Comparison of ENCODE assay signal across 9 cellular contexts in genomic region chr6:30483677-30484279, GRCh38. TPM values are rescaled to one million over a fixed set of nuclear protein-coding genes. Genes with fewer than 3 reads are reported as not detected.
DNase-seq lines count a peak whose midpoint lies in the region; ATAC-seq, FAIRE-seq and TF ChIP-seq lines count a peak whose summit lies in the region.
"Had no signal": no experiment of that assay in that cellular context is flagged by ENCODE, and none has a peak within 500 bp of the region (broad histone marks: within the 10 kb centered on the region; RNA-seq: fewer than 3 reads in every experiment).

No MANE protein-coding gene starts in this region.

- WGBS in A549 (ENCODE audit: missing lambda C conversion rate) = 23% methylated on average over 7 of the region's 7 CpGs
- WGBS in HepG2 (ENCODE audit: low lambda C conversion rate) = 15% methylated on average over 7 of the region's 7 CpGs

- TF ChIP-seq EP300 in A549 (IDR thresholded peaks at IDR 0.05) (no peak), HepG2 (IDR thresholded peaks at IDR 0.05; ENCODE audit: low read depth in 2 of 2, low read length in 2 of 2) (no peak), HepG2 (CRISPR knock-in tag; IDR thresholded peaks at IDR 0.05; ENCODE audit: borderline replicate concordance) (no peak)

- ATAC-seq in A549 = no peak
- ATAC-seq in HepG2 = no peak
- ATAC-seq in GM19395 (IDR thresholded peaks at IDR 0.05; ENCODE audit: unreplicated experiment) = no peak
- no peak for ATAC-seq in GM21717 (IDR thresholded peaks at IDR 0.05; ENCODE audit: unreplicated experiment)
- ATAC-seq in stimulated activated naive CD8-positive, alpha-beta T cell treated with anti-CD3 and anti-CD28 coated beads, Interleukin-15, Interleukin-2, amounts not matched to agents 100 U/mL and 50 U/mL, for 24 hours = no peak

- no peaks in the 10 kb centered on the region for H3K36me3 ChIP-seq in brain microvascular endothelial cell (replicated peaks)
- no peaks in the 10 kb centered on the region for H3K36me3 ChIP-seq in HepG2 (replicated peaks in 1 of 2; ENCODE audit: control insufficient read depth in 1 of 2, insufficient read depth in 2 of 2, low read length in 2 of 2)

- no TSS peak for BruUV-seq in HepG2 (replicated peaks; lab: Mats Ljungman, UMichigan)

- CTCF ChIA-PET in A549 (lab: Yijun Ruan, JAX) (interaction anchor here (0.7 to 10.2 kb wide), 20 partner anchors 9 to 604 kb away, joined by 3 to 320 read pairs (median 5); no protein-coding TSS in a partner anchor), HepG2 (lab: Yijun Ruan, JAX; ENCODE audit: low intra/inter-chr PET ratio, low total read pairs) (interaction anchor here (1.1 to 6.0 kb wide), 5 partner anchors 47 to 604 kb away, joined by 3 to 110 read pairs (median 19); no protein-coding TSS in a partner anchor)

- intact Hi-C loops in HepG2 (cut with micrococcal nuclease; ENCODE audit: unreplicated experiment) = loop anchor here (1.0 to 5.0 kb wide), 4 partner anchors 49 to 239 kb away; partner anchors contain the start of gene TUBB

- H3K27me3 ChIP-seq in brain microvascular endothelial cell (replicated peaks) = peaks cover 30% of the 10 kb centered on the region
- H3K27me3 ChIP-seq in HepG2 (ENCODE audit: control insufficient read depth in 1 of 2, insufficient read depth in 2 of 2, low read length in 2 of 2) = peaks cover 0 to 29% of the 10 kb centered on the region in 2 experiments; a peak in 3 of 5 replicates

- no peaks in the 10 kb centered on the region for H3K9me3 ChIP-seq in A549
- no peaks in the 10 kb centered on the region for H3K9me3 ChIP-seq in HepG2 (ENCODE audit: low read length)

- POLR2A ChIA-PET in A549 (lab: Yijun Ruan, JAX) (no interaction called here), HepG2 (lab: Yijun Ruan, JAX) (interaction anchor here (1.1 to 1.8 kb wide), 2 partner anchors 38 to 61 kb away, joined by 3 to 4 read pairs; no protein-coding TSS in a partner anchor)

- TF ChIP-seq RAD21 in A549 (conservative IDR thresholded peaks at IDR 0.05 in 1 of 2, IDR thresholded peaks at IDR 0.05 in 1 of 2) (peak; percentile 68), HepG2 (CRISPR knock-in tag; IDR thresholded peaks at IDR 0.05) (peak; percentile 58; the same call in 1 of the 2 replicates)

- H4K20me1 ChIP-seq in HepG2 (ENCODE audit: insufficient read depth, low read length) = no peaks in the 10 kb centered on the region

- H2AFZ ChIP-seq in HepG2 (ENCODE audit: low read length) = no peak overlapping the region

- DNase-seq in A549 (ENCODE audit: low read depth in 1 of 2, low spot score in 1 of 2) (peak in 1 of 2 experiments; percentile 61), GM03348 (ENCODE audit: low spot score) (peak; percentile 59), NCI-H526 (lab: John Stamatoyannopoulos, UW) (peak; percentile 48 to 64), brain microvascular endothelial cell (peak; percentile 62), HepG2 (ENCODE audit: low spot score) (peak; percentile 66)
- no peak for DNase-seq in stimulated activated naive CD8-positive, alpha-beta T cell treated with anti-CD3 and anti-CD28 coated beads, Interleukin-15, Interleukin-2, amounts not matched to agents 100 U/mL and 50 U/mL, for 24 hours

- TF ChIP-seq POLR2A in A549 (IDR thresholded peaks at IDR 0.05; ENCODE audit: low read length) (no peak), HepG2 (IDR thresholded peaks at IDR 0.05; ENCODE audit: insufficient read depth in 1 of 2, low read depth in 2 of 2, low read length in 2 of 2) (no peak)

- FAIRE-seq in A549 (lab: Jason Lieb, UNC) (no peak), HepG2 (lab: Jason Lieb, UNC) (peak; percentile 80)

- TF ChIP-seq CTCF in A549 (IDR thresholded peaks at IDR 0.05) (peak; percentile 62), brain microvascular endothelial cell (IDR thresholded peaks at IDR 0.05; ENCODE audit: low read depth, low read length, missing control alignments) (peak; percentile 58), HepG2 (CRISPR knock-in tag; IDR thresholded peaks at IDR 0.05) (peak; percentile 81)

- H3K9ac ChIP-seq in HepG2 (ENCODE audit: insufficient read depth, low read depth, low read length) = no peak overlapping the region

- H3K4me1 ChIP-seq in A549 (peaks cover 14% of the 10 kb centered on the region; the same call in 1 of the 3 replicates), HepG2 (ENCODE audit: insufficient read depth, low read length) (peaks cover 26% of the 10 kb centered on the region)

- no peak overlapping the region for H3K4me2 ChIP-seq in A549
- H3K4me2 ChIP-seq in HepG2 (ENCODE audit: low read depth, low read length) = no peak overlapping the region

- in situ Hi-C loops in brain microvascular endothelial cell (cut with HindIII; ENCODE audit: low pct_ligation_motif_present, low sequenced_read_pairs) (no loop called here), HepG2 (cut with HindIII; ENCODE audit: extremely low pct_ligation_motif_present, low pct_unique_long_range_greater_than_20kb) (loop anchor here (5.0 to 10.0 kb wide), 4 partner anchors 59 to 241 kb away; partner anchors contain the start of genes DHX16 and TUBB)

- no peak overlapping the region for H3K4me3 ChIP-seq in A549
- no peak overlapping the region for H3K4me3 ChIP-seq in brain microvascular endothelial cell (ENCODE audit: low read depth, low read length)
- no peak overlapping the region for H3K4me3 ChIP-seq in HepG2 (replicated peaks in 1 of 3; ENCODE audit: insufficient read depth in 1 of 3, low read depth in 2 of 3, low read length in 3 of 3)

- H3K79me2 ChIP-seq in HepG2 (ENCODE audit: insufficient read depth, low read length) = no peaks in the 10 kb centered on the region

- H3K27ac ChIP-seq in A549 = no peak overlapping the region
- no peak overlapping the region for H3K27ac ChIP-seq in brain microvascular endothelial cell
- H3K27ac ChIP-seq in HepG2 (ENCODE audit: extremely low read length, insufficient read depth, low read length) = no peak overlapping the region
- H3K27ac ChIP-seq: epithelial cell of prostate had no signal

TF ChIP-seq in A549, 52 proteins besides CTCF, POLR2A, EP300 and RAD21:
- TF ChIP-seq RNF2 (IDR thresholded peaks at IDR 0.05; ENCODE audit: borderline replicate concordance, low read depth) (no peak), PHF8 (IDR thresholded peaks at IDR 0.05; ENCODE audit: borderline replicate concordance, low read depth) (no peak), E2F6 (IDR thresholded peaks at IDR 0.05; ENCODE audit: borderline replicate concordance, low read depth) (no peak), SMC3 (IDR thresholded peaks at IDR 0.05) (peak; percentile 30; the same call in 1 of the 3 replicates)

TF ChIP-seq in HepG2, 621 proteins besides CTCF, POLR2A, EP300 and RAD21 (continues in another document):
- TF ChIP-seq ZFP62 (CRISPR knock-in tag; IDR thresholded peaks at IDR 0.05) (no peak), ATF1 (CRISPR knock-in tag; IDR thresholded peaks at IDR 0.05) (0 out of 2 replicates have a peak, but pooled peaks have one; percentile 17), ZFP91 (CRISPR knock-in tag; IDR thresholded peaks at IDR 0.05; ENCODE audit: borderline replicate concordance) (no peak), TRIM24 (CRISPR knock-in tag; IDR thresholded peaks at IDR 0.05) (no peak), STAG1 (CRISPR knock-in tag; IDR thresholded peaks at IDR 0.05) (peak; percentile 85), ZNF615 (CRISPR knock-in tag; IDR thresholded peaks at IDR 0.05; ENCODE audit: borderline replicate concordance) (no peak), ZNF7 (CRISPR knock-in tag; IDR thresholded peaks at IDR 0.05) (no peak), SMC3 (IDR thresholded peaks at IDR 0.05; ENCODE audit: low read length) (peak; percentile 74; the same call in 1 of the 2 replicates)

RNA-seq across cellular contexts. Expression of gene HLA-E, which starts 5.5 kb away (rescaled TPM):
- 38.3 and 40.0 TPM in 2 replicates for polyA plus RNA-seq in A549 (2011; rRNA removed)
- polyA plus RNA-seq in A549 (2012; cell fraction: cytosol; rRNA removed) = 26.0 and 28.5 TPM in 2 replicates
- polyA plus RNA-seq in A549 (2012; cell fraction: nucleus; rRNA removed) = 37.9 and 38.5 TPM in 2 replicates
- 33.6 to 41.7 TPM (median 40.3 TPM) in 3 replicates for polyA plus RNA-seq in A549 (2017; fragmentation: RNase III; extraction: RNeasy Plus Mini Kit Qiagen cat#74134 plus additional on column Dnase treatment)
- 23.6 and 24.0 TPM in 2 replicates for polyA minus RNA-seq in A549 (2011; rRNA and poly(A)+ RNA removed)
- 21.2 and 45.2 TPM in 2 replicates for total RNA-seq in HepG2 (2016; rRNA removed; fragmentation: Illumina TruSeq; extraction: Trizol)
- 6.3 and 7.1 TPM in 2 replicates for total RNA-seq in HepG2 (2016; cell fraction: cytosol; rRNA removed; fragmentation: Illumina TruSeq; extraction: Trizol; ENCODE audit: low read depth)
- total RNA-seq in HepG2 (2016; cell fraction: insoluble cytoplasmic fraction; rRNA removed; fragmentation: Illumina TruSeq; extraction: Trizol) = 21.6 and 46.9 TPM in 2 replicates
- total RNA-seq in HepG2 (2016; cell fraction: membrane; rRNA removed; fragmentation: Illumina TruSeq; extraction: Trizol) = 12.5 and 14.1 TPM in 2 replicates
- total RNA-seq in HepG2 (2016; cell fraction: nucleus; rRNA removed; fragmentation: Illumina TruSeq; extraction: Trizol) = 38.3 and 44.5 TPM in 2 replicates
- polyA plus RNA-seq in HepG2 (2011; rRNA removed) = 90.4 and 99.8 TPM in 2 replicates
- polyA plus RNA-seq in HepG2 (2011; cell fraction: cytosol; rRNA removed) = 94.6 and 111 TPM in 2 replicates
- 67.6 and 75.6 TPM in 2 replicates for polyA plus RNA-seq in HepG2 (2011; cell fraction: nucleus; rRNA removed)
- 64.9 and 110 TPM in 2 replicates for polyA plus RNA-seq in HepG2 (2012)
- 6.6 and 6.7 TPM in 2 replicates for polyA plus RNA-seq in HepG2 (2016; cell fraction: cytosol; fragmentation: Illumina TruSeq; extraction: Trizol; ENCODE audit: low read depth)
- 23.6 and 24.3 TPM in 2 replicates for polyA plus RNA-seq in HepG2 (2016; cell fraction: insoluble cytoplasmic fraction; fragmentation: Illumina TruSeq; extraction: Trizol; ENCODE audit: low read depth)
- polyA plus RNA-seq in HepG2 (2016; cell fraction: membrane; fragmentation: Illumina TruSeq; extraction: Trizol; ENCODE audit: low read depth) = 11.8 and 12.2 TPM in 2 replicates
- polyA plus RNA-seq in HepG2 (2016; cell fraction: nucleus; fragmentation: Illumina TruSeq; extraction: Trizol; ENCODE audit: insufficient read depth, low read depth) = 68.0 and 69.9 TPM in 2 replicates
- 39.4 and 80.9 TPM in 2 replicates for polyA minus RNA-seq in HepG2 (2011; rRNA and poly(A)+ RNA removed; ENCODE audit: low replicate concordance)
- polyA minus RNA-seq in HepG2 (2011; cell fraction: cytosol; rRNA and poly(A)+ RNA removed) = 45.5 and 56.8 TPM in 2 replicates
- 17.4 and 26.7 TPM in 2 replicates for polyA minus RNA-seq in HepG2 (2011; cell fraction: nucleus; rRNA and poly(A)+ RNA removed)

Comparison
In these comparisons a context has a peak if more than half of its experiments do, and no peak if none do; other contexts are left out.
1. Of the 38 proteins assayed by ChIP-seq in both HepG2 and A549: peak only in HepG2: none; only in A549: none; in both: CTCF, RAD21 and SMC3; in neither: 35.